ENCODE assay signal across 1 cellular context in the genomic region with DNA sequence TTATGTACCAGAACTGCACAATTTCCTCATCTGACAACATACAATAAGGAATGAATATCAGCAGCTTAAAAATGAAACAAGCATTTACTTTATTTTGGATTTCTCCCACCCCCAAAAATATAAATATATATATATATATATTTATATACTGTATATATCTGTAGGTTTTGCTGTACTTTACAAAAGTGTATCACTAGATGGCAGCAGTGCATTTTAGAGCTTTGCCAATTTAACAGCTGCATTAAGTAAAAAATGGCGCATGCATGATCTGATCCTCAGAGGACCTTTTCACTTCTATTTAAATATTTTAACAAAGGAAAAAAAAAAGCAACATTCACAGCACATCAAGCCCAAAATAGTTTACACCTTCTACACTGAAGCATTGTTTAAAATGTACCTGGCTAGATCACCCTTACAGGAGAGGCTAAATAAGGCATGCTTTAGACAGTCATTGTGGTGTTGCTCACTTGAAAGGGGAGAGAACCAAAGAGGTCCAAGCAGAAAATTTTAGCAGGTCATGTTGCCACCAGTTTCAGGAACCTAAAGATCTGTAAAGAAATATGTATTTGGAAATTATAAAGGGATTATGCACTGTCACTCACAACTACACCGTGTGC.
TF ChIP-seq lines count a peak whose summit lies in the region.

No MANE protein-coding gene starts in this region.

TF ChIP-seq in HepG2, 621 proteins besides CTCF, POLR2A, EP300 and RAD21 (continued from another document):
- TF ChIP-seq AHDC1 (CRISPR knock-in tag; IDR thresholded peaks at IDR 0.05; ENCODE audit: borderline replicate concordance) (no peak), ZNF558 (CRISPR knock-in tag; IDR thresholded peaks at IDR 0.05; ENCODE audit: borderline replicate concordance) (no peak)
